1 cellular context compared by ENCODE assay signal in the genomic region with DNA sequence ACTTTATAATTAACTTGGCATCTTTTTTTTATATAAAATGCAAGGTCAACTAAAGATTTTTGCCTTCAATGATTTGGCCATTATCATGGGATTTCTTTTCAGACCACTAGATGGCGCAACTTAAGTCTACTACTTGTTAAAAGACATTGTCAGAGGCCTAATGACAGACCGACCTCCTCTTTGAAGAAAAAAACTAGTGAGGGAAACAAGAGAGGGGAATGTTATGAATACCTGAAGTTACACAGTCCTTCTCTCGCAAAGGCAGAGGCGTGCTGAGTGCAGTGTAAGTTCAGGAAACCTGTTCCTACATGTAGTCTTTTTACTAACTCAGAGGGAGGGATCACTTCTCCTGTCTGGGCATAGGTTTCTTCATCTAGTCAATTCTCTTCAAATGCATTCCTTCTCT.
TF ChIP-seq lines count a peak whose summit lies in the region.

No MANE protein-coding gene starts in this region.

TF ChIP-seq in K562, 482 proteins besides CTCF, POLR2A, EP300 and RAD21:
- TF ChIP-seq ZNF384 (IDR thresholded peaks at IDR 0.05; ENCODE audit: low read depth, low read length): 0 out of 2 replicates have a peak, but pooled peaks have one; percentile 32
- TF ChIP-seq RB1 (IDR thresholded peaks at IDR 0.05; ENCODE audit: low read depth): 0 out of 2 replicates have a peak, but pooled peaks have one; percentile 31
- peak; percentile 46 for TF ChIP-seq MEIS2 (IDR thresholded peaks at IDR 0.05; ENCODE audit: partially characterized antibody)
- TF ChIP-seq ZSCAN32 (CRISPR knock-in tag; IDR thresholded peaks at IDR 0.05): no peak
- no peak for TF ChIP-seq FOS (IDR thresholded peaks at IDR 0.05; ENCODE audit: extremely low read depth, insufficient read length)
- TF ChIP-seq MAFF (IDR thresholded peaks at IDR 0.05; ENCODE audit: low read length): peak; percentile 8; the same call in 1 of the 2 replicates
- peak; percentile 14; the same call in 1 of the 2 replicates for TF ChIP-seq SMC3 (conservative IDR thresholded peaks at IDR 0.05; ENCODE audit: insufficient read depth, low read depth, low read length)
- peak; percentile 65 for TF ChIP-seq ZNF316 (IDR thresholded peaks at IDR 0.05)
- 0 out of 4 replicates have a peak, but pooled peaks of 1 of the 2 experiments have one; percentile 22 for TF ChIP-seq MAZ (CRISPR knock-in tag; conservative IDR thresholded peaks at IDR 0.05 in 1 of 2, IDR thresholded peaks at IDR 0.05 in 1 of 2)
- no peak for TF ChIP-seq ZNF274 (IDR thresholded peaks at IDR 0.05; ENCODE audit: borderline replicate concordance, low read depth, low read length)
- TF ChIP-seq NFXL1 (CRISPR knock-in tag; IDR thresholded peaks at IDR 0.05): no peak
- no peak for TF ChIP-seq CEBPG (CRISPR knock-in tag; IDR thresholded peaks at IDR 0.05)
- 0 out of 4 replicates have a peak, but pooled peaks of 1 of the 2 experiments have one; percentile 25 for TF ChIP-seq CEBPG (tag; conservative IDR thresholded peaks at IDR 0.05 in 1 of 2, IDR thresholded peaks at IDR 0.05 in 1 of 2)
- TF ChIP-seq ZHX1 (conservative IDR thresholded peaks at IDR 0.05; ENCODE audit: low read length): no peak
